Comparison of ENCODE assay signal across 17 cellular contexts in genomic region chr1:221768444-221769066, GRCh38. TPM values are rescaled to one million over a fixed set of nuclear protein-coding genes. Genes with fewer than 3 reads are reported as not detected.
A peak's percentile ranks its signal among the peaks of the same experiment; 100 is the strongest.
DNase-seq lines count a peak whose midpoint lies in the region; ATAC-seq and TF ChIP-seq lines count a peak whose summit lies in the region.
"Had no signal": no experiment of that assay in that cellular context is flagged by ENCODE, and none has a peak within 500 bp of the region (broad histone marks: within the 10 kb centered on the region; RNA-seq: fewer than 3 reads in every experiment).

No MANE protein-coding gene starts in this region.

- H2AFZ ChIP-seq in mammary epithelial cell (ENCODE audit: low read depth, low read length) = peak overlapping the region; percentile 18
- H2AFZ ChIP-seq: parathyroid adenoma had no signal

- no peak overlapping the region for H3K4me2 ChIP-seq in mammary epithelial cell (ENCODE audit: insufficient read depth, low read depth, low read length)

- H3K4me1 Mint-ChIP-seq in natural killer cell = peaks cover 0 to 15% of the 10 kb centered on the region in 2 donors

- no peak overlapping the region for H3K27ac ChIP-seq in mammary epithelial cell (ENCODE audit: insufficient read depth, low read depth, low read length)
- H3K27ac ChIP-seq: C4-2B, parathyroid adenoma, spleen had no signal

- no peaks in the 10 kb centered on the region for H4K20me1 ChIP-seq in mammary epithelial cell (ENCODE audit: insufficient read depth, low read length)

- no TSS peak for BruUV-seq in mammary epithelial cell (replicated peaks; lab: Mats Ljungman, UMichigan)

- no peaks in the 10 kb centered on the region for H3K36me3 ChIP-seq in mammary epithelial cell (ENCODE audit: insufficient read depth, low read length)
- H3K36me3 ChIP-seq: spleen had no signal

- H3K27ac Mint-ChIP-seq in natural killer cell = peak overlapping the region in 1 of 2 donors; percentile 58
- H3K27ac Mint-ChIP-seq: activated CD4-positive, alpha-beta T cell treated with anti-CD3 and anti-CD28 coated beads for 36 hours had no signal

- in situ Hi-C loops in mammary epithelial cell (cut with MboI; ENCODE audit: low sequenced_read_pairs in 2 of 2) = no loop called here
- in situ Hi-C loops in GM13977 (cut with MboI; ENCODE audit: low pct_unique_long_range_greater_than_20kb, low sequenced_read_pairs, unreplicated experiment) = no loop called here

- ATAC-seq in natural killer cell (peak in 2 of 3 donors; percentile 42 to 65), GM21515 (IDR thresholded peaks at IDR 0.05; ENCODE audit: unreplicated experiment) (no peak)
- ATAC-seq: activated CD4-positive, alpha-beta T cell treated with anti-CD3 and anti-CD28 coated beads for 36 hours had no signal

- WGBS in mammary epithelial cell (ENCODE audit: low coverage, missing lambda C conversion rate) = 67% methylated on average over 5 of the region's 5 CpGs

- CTCF ChIA-PET in mammary epithelial cell (lab: Charles Lee; ENCODE audit: low non-redundant PET) = interaction anchor here (0.6 to 0.7 kb wide), 2 partner anchors 49 to 65 kb away, joined by 3 read pairs; no protein-coding TSS in a partner anchor

- no peaks in the 10 kb centered on the region for H3K27me3 Mint-ChIP-seq in natural killer cell (ENCODE audit: low read depth in 2 of 2)
- H3K27me3 Mint-ChIP-seq: activated CD4-positive, alpha-beta T cell treated with anti-CD3 and anti-CD28 coated beads for 36 hours; activated naive CD8-positive, alpha-beta T cell had no signal

- no peaks in the 10 kb centered on the region for H3K36me3 Mint-ChIP-seq in natural killer cell
- H3K36me3 Mint-ChIP-seq: activated naive CD8-positive, alpha-beta T cell had no signal

- H3K9ac ChIP-seq in mammary epithelial cell (ENCODE audit: insufficient read depth, low read length) = no peak overlapping the region
- H3K9ac ChIP-seq: parathyroid adenoma had no signal

- no peaks in the 10 kb centered on the region for H3K79me2 ChIP-seq in mammary epithelial cell (ENCODE audit: insufficient read depth, low read length)
- H3K79me2 ChIP-seq: parathyroid adenoma had no signal

- dilution Hi-C loops in mammary epithelial cell (cut with HindIII; ENCODE audit: low sequenced_read_pairs) = no loop called here

- H3K4me1 ChIP-seq in mammary epithelial cell (ENCODE audit: insufficient read depth, low read length) = peaks cover 10% of the 10 kb centered on the region
- H3K4me1 ChIP-seq: parathyroid adenoma had no signal

- H3K9me3 ChIP-seq in mammary epithelial cell (replicated peaks; ENCODE audit: insufficient read depth, low read length) = no peaks in the 10 kb centered on the region
- H3K9me3 ChIP-seq: spleen had no signal

- no peak overlapping the region for H3K4me3 ChIP-seq in mammary epithelial cell (replicated peaks in 1 of 3; ENCODE audit: insufficient read depth in 1 of 3, low read depth in 2 of 3, low read length in 3 of 3)
- H3K4me3 ChIP-seq: spleen had no signal

- DNase-seq in HCEC 1CT (peak; percentile 27), NOMO-1 treated with DMSO at 0.1 percent for 48 hours (lab: John Stamatoyannopoulos, UW; ENCODE audit: unreplicated experiment) (peak; percentile 87), mammary epithelial cell (no peak), natural killer cell (no peak), posterior cingulate gyrus (no peak), GM13977 (ENCODE audit: low spot score) (no peak)
- DNase-seq in stimulated activated CD4-positive, alpha-beta T cell treated with anti-CD3 and anti-CD28 coated beads, Interleukin-2, amount 100 ng/mL, for 24 hours = no peak
- DNase-seq: activated CD4-positive, alpha-beta T cell treated with anti-CD3 and anti-CD28 coated beads for 36 hours; DMS79 treated with DMSO at 0.1 percent for 48 hours; kidney glomerular epithelial cell; NCI-H1092 treated with DMSO at 0.1 percent for 48 hours; NCI-H2171 treated with DMSO at 0.1 percent for 48 hours; spleen had no signal

- H3K27me3 ChIP-seq in mammary epithelial cell (ENCODE audit: insufficient read depth, low read length) = no peaks in the 10 kb centered on the region
- H3K27me3 ChIP-seq: spleen had no signal

- no peak overlapping the region for H3K4me3 Mint-ChIP-seq in natural killer cell
- H3K4me3 Mint-ChIP-seq: activated CD4-positive, alpha-beta T cell treated with anti-CD3 and anti-CD28 coated beads for 36 hours; activated naive CD8-positive, alpha-beta T cell had no signal

- peak; percentile 7 to 25 for TF ChIP-seq CTCF in mammary epithelial cell (conservative IDR thresholded peaks at IDR 0.05 in 1 of 2, IDR thresholded peaks at IDR 0.05 in 1 of 2; ENCODE audit: extremely low read depth in 1 of 2, insufficient read depth in 1 of 2, low read depth in 1 of 2, low read length in 2 of 2)
- no peak for TF ChIP-seq CTCF in natural killer cell (IDR thresholded peaks at IDR 0.05)
- TF ChIP-seq CTCF in GM13977 (IDR thresholded peaks at IDR 0.05; ENCODE audit: extremely low read depth, insufficient read depth, missing control alignments) = no peak

- no peaks in the 10 kb centered on the region for H3K9me3 Mint-ChIP-seq in natural killer cell

- intact Hi-C loops in mammary epithelial cell (cut with micrococcal nuclease) (no loop called here), natural killer cell (cut with micrococcal nuclease) (no loop called here), posterior cingulate gyrus (cut with DNase I) (no loop called here)

RNA-seq across cellular contexts. Expression of gene DUSP10, which starts 26.7 kb away (rescaled TPM):
- total RNA-seq in mammary epithelial cell (100 to 1,000 TPM in 1 of 2 donors, 10 to 100 TPM in 1; 35.4 to 118 TPM), natural killer cell (100 to 1,000 TPM; 109 to 231 (median 210) TPM)
- 64.8 TPM for polyA plus RNA-seq in mammary epithelial cell
- polyA minus RNA-seq in mammary epithelial cell = 62.0 TPM

Comparison
In these comparisons a context has a peak if more than half of its experiments do, and no peak if none do; other contexts are left out.
1. DNase-seq: peak in HCEC 1CT (single experiment) and NOMO-1 treated with DMSO at 0.1 percent for 48 hours (single experiment); none in mammary epithelial cell (single experiment), natural killer cell (single experiment), stimulated activated CD4-positive, alpha-beta T cell treated with anti-CD3 and anti-CD28 coated beads, Interleukin-2, amount 100 ng/mL, for 24 hours (0 of 2), posterior cingulate gyrus (0 of 10) and GM13977 (single experiment).
2. CTCF ChIP-seq: peak in mammary epithelial cell (2 of 2); none in natural killer cell (single experiment) and GM13977 (single experiment).